Comparison of ENCODE assay signal across 1 cellular context in the genomic region with DNA sequence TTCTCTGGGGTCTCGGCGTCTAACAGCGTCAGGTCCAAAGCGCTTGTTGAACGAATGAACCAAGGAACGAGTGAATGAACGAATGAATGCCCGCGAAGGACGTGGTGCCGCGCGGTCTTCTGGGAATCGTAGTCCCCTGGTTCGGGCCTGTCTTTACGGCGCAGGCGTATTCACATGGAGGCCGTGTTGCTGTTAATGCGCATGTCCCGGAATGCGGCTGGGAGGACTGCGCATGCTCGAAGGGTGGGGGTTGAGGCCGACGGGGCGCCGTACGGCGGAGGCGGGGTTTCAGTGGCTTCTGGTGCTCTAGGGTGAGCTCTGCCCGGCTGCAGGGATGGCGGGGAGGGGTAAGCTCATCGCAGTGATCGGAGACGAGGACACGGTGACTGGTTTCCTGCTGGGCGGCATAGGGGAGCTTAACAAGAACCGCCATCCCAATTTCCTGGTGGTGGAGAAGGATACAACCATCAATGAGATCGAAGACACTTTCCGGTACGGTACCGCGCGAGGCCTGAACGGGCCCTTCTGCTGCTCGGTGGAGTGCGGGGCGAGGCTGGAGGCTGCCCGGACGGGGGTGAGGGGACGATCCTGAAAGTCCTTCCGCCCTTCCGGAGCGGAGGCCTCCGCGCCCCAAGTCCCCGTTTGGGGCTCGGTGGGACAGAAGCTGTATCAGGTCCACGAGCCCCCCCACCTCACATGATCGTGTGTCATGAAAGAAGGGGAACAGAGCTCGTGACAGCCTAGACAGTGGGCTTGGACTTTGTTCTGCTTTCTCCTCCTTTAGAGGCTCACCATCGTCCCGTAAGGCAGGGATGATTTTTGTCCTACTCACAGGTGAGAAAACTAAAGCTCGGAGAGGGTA.
TF ChIP-seq lines count a peak whose summit lies in the region.

A gene with protein sequence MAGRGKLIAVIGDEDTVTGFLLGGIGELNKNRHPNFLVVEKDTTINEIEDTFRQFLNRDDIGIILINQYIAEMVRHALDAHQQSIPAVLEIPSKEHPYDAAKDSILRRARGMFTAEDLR (plus strand): TSS at position 286 of the 862 bp plus-strand sequence. CDS start 49 bp downstream, at position 335.

TF ChIP-seq in HEK293, 187 proteins besides CTCF, POLR2A, EP300 and RAD21 (continued from another document):
- TF ChIP-seq, protein P1, sequence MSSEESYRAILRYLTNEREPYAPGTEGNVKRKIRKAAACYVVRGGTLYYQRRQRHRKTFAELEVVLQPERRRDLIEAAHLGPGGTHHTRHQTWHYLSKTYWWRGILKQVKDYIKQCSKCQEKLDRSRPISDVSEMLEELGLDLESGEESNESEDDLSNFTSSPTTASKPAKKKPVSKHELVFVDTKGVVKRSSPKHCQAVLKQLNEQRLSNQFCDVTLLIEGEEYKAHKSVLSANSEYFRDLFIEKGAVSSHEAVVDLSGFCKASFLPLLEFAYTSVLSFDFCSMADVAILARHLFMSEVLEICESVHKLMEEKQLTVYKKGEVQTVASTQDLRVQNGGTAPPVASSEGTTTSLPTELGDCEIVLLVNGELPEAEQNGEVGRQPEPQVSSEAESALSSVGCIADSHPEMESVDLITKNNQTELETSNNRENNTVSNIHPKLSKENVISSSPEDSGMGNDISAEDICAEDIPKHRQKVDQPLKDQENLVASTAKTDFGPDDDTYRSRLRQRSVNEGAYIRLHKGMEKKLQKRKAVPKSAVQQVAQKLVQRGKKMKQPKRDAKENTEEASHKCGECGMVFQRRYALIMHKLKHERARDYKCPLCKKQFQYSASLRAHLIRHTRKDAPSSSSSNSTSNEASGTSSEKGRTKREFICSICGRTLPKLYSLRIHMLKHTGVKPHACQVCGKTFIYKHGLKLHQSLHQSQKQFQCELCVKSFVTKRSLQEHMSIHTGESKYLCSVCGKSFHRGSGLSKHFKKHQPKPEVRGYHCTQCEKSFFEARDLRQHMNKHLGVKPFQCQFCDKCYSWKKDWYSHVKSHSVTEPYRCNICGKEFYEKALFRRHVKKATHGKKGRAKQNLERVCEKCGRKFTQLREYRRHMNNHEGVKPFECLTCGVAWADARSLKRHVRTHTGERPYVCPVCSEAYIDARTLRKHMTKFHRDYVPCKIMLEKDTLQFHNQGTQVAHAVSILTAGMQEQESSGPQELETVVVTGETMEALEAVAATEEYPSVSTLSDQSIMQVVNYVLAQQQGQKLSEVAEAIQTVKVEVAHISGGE (tag by site-specific recombination; conservative IDR thresholded peaks at IDR 0.05; ENCODE audit: low read depth) = peak; percentile 85
- TF ChIP-seq GLI4 (tag by site-specific recombination; IDR thresholded peaks at IDR 0.05) (0 out of 2 replicates have a peak, but pooled peaks have one; percentile 26), ZNF2 (tag by site-specific recombination; IDR thresholded peaks at IDR 0.05) (peak; percentile 74; the same call in 1 of the 2 replicates), HOXA7 (CRISPR knock-in tag; IDR thresholded peaks at IDR 0.05; ENCODE audit: borderline replicate concordance) (no peak), ZNF629 (tag by site-specific recombination; IDR thresholded peaks at IDR 0.05) (peak; percentile 41; the same call in 1 of the 2 replicates), MZF1 (tag by site-specific recombination; IDR thresholded peaks at IDR 0.05; ENCODE audit: borderline replicate concordance) (no peak), ZIC2 (tag by site-specific recombination; IDR thresholded peaks at IDR 0.05) (peak; percentile 61), OSR2 (tag by site-specific recombination; IDR thresholded peaks at IDR 0.05) (no peak), ZNF404 (tag by site-specific recombination; IDR thresholded peaks at IDR 0.05) (no peak), ZNF133 (tag by site-specific recombination; IDR thresholded peaks at IDR 0.05) (no peak), ZNF548 (tag by site-specific recombination; IDR thresholded peaks at IDR 0.05) (no peak), ZNF19 (tag by site-specific recombination; IDR thresholded peaks at IDR 0.05; ENCODE audit: low read depth) (no peak), ZNF274 (IDR thresholded peaks at IDR 0.05; ENCODE audit: low read length) (no peak), ZNF274 (tag by site-specific recombination; IDR thresholded peaks at IDR 0.05; ENCODE audit: borderline replicate concordance) (no peak), ZNF514 (tag by site-specific recombination; IDR thresholded peaks at IDR 0.05) (no peak), ZFHX2 (tag by site-specific recombination; conservative IDR thresholded peaks at IDR 0.05) (peak; percentile 48), ZNF221 (tag by site-specific recombination; IDR thresholded peaks at IDR 0.05; ENCODE audit: borderline replicate concordance) (no peak), ZNF707 (tag by site-specific recombination; IDR thresholded peaks at IDR 0.05) (no peak), ZNF654 (tag by site-specific recombination; IDR thresholded peaks at IDR 0.05; ENCODE audit: low read depth) (no peak), SP3 (tag by site-specific recombination; IDR thresholded peaks at IDR 0.05) (peak; percentile 82), ZNF335 (tag by site-specific recombination; conservative IDR thresholded peaks at IDR 0.05) (peak; percentile 76; the same call in 1 of the 2 replicates), ZBTB7A (tag by site-specific recombination; IDR thresholded peaks at IDR 0.05; ENCODE audit: low read depth) (0 out of 2 replicates have a peak, but pooled peaks have one; percentile 46), GLI2 (tag by site-specific recombination; IDR thresholded peaks at IDR 0.05; ENCODE audit: borderline replicate concordance, low read depth) (no peak), ZNF792 (tag by site-specific recombination; IDR thresholded peaks at IDR 0.05) (no peak), ZNF292 (tag by site-specific recombination; IDR thresholded peaks at IDR 0.05; ENCODE audit: borderline replicate concordance, low read depth) (no peak), KLF1 (tag by site-specific recombination; IDR thresholded peaks at IDR 0.05) (0 out of 2 replicates have a peak, but pooled peaks have one; percentile 41), ZNF529 (tag by site-specific recombination; IDR thresholded peaks at IDR 0.05; ENCODE audit: insufficient replicate concordance) (no peak), ZSCAN30 (tag by site-specific recombination; IDR thresholded peaks at IDR 0.05) (0 out of 2 replicates have a peak, but pooled peaks have one; percentile 39), ZNF366 (tag by site-specific recombination; conservative IDR thresholded peaks at IDR 0.05) (peak; percentile 98), REPIN1 (tag by site-specific recombination; IDR thresholded peaks at IDR 0.05; ENCODE audit: low read depth) (no peak), ZNF664 (tag by site-specific recombination; IDR thresholded peaks at IDR 0.05) (no peak), ZNF114 (tag by site-specific recombination; IDR thresholded peaks at IDR 0.05) (no peak), ZNF510 (tag by site-specific recombination; IDR thresholded peaks at IDR 0.05; ENCODE audit: insufficient replicate concordance) (no peak), ZNF391 (tag by site-specific recombination; IDR thresholded peaks at IDR 0.05; ENCODE audit: borderline replicate concordance, low read depth) (peak; percentile 81; the same call in 1 of the 2 replicates), SP7 (tag by site-specific recombination; IDR thresholded peaks at IDR 0.05) (peak; percentile 63; the same call in 1 of the 2 replicates), ZBTB48 (tag by site-specific recombination; IDR thresholded peaks at IDR 0.05) (peak; percentile 86; the same call in 1 of the 2 replicates), ZNF600 (tag by site-specific recombination; IDR thresholded peaks at IDR 0.05) (peak; percentile 93), ZNF394 (tag by site-specific recombination; IDR thresholded peaks at IDR 0.05; ENCODE audit: borderline replicate concordance) (peak; percentile 76; the same call in 1 of the 2 replicates), EGR2 (tag by site-specific recombination; IDR thresholded peaks at IDR 0.05; ENCODE audit: low read depth) (peak; percentile 24), ZNF585B (tag by site-specific recombination; IDR thresholded peaks at IDR 0.05) (no peak), ZNF175 (tag by site-specific recombination; IDR thresholded peaks at IDR 0.05) (no peak), KLF8 (tag by site-specific recombination; IDR thresholded peaks at IDR 0.05) (peak; percentile 79), ZNF121 (tag by site-specific recombination; IDR thresholded peaks at IDR 0.05) (no peak), HOXC10 (CRISPR knock-in tag; IDR thresholded peaks at IDR 0.05) (no peak), TRIM28 (IDR thresholded peaks at IDR 0.05; ENCODE audit: borderline replicate concordance, low read length) (no peak), IKZF3 (tag by site-specific recombination; IDR thresholded peaks at IDR 0.05) (no peak), ZFP37 (tag by site-specific recombination; IDR thresholded peaks at IDR 0.05) (peak; percentile 45; the same call in 1 of the 2 replicates)
- TF ChIP-seq, protein P2, sequence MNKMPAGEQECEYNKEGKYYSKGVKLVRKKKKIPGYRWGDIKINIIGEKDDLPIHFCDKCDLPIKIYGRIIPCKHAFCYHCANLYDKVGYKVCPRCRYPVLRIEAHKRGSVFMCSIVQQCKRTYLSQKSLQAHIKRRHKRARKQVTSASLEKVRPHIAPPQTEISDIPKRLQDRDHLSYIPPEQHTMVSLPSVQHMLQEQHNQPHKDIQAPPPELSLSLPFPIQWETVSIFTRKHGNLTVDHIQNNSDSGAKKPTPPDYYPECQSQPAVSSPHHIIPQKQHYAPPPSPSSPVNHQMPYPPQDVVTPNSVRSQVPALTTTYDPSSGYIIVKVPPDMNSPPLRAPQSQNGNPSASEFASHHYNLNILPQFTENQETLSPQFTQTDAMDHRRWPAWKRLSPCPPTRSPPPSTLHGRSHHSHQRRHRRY (tag by site-specific recombination; IDR thresholded peaks at IDR 0.05) = no peak
- TF ChIP-seq, protein P3, sequence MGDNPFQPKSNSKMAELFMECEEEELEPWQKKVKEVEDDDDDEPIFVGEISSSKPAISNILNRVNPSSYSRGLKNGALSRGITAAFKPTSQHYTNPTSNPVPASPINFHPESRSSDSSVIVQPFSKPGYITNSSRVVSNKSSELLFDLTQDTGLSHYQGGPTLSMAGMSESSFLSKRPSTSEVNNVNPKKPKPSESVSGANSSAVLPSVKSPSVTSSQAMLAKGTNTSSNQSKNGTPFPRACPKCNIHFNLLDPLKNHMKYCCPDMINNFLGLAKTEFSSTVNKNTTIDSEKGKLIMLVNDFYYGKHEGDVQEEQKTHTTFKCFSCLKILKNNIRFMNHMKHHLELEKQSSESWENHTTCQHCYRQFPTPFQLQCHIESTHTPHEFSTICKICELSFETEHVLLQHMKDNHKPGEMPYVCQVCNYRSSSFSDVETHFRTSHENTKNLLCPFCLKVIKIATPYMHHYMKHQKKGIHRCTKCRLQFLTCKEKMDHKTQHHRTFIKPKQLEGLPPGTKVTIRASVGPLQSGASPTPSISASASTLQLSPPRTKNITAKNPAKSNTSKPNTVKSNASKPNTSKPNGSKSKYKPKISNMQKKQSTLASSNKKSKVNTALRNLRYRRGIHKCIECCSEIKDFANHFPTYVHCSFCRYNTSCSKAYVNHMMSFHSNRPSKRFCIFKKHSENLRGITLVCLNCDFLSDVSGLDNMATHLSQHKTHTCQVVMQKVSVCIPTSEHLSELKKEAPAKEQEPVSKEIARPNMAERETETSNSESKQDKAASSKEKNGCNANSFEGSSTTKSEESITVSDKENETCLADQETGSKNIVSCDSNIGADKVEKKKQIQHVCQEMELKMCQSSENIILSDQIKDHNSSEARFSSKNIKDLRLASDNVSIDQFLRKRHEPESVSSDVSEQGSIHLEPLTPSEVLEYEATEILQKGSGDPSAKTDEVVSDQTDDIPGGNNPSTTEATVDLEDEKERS (tag by site-specific recombination; IDR thresholded peaks at IDR 0.05) = 0 out of 2 replicates have a peak, but pooled peaks have one; percentile 42
- TF ChIP-seq, protein P4, sequence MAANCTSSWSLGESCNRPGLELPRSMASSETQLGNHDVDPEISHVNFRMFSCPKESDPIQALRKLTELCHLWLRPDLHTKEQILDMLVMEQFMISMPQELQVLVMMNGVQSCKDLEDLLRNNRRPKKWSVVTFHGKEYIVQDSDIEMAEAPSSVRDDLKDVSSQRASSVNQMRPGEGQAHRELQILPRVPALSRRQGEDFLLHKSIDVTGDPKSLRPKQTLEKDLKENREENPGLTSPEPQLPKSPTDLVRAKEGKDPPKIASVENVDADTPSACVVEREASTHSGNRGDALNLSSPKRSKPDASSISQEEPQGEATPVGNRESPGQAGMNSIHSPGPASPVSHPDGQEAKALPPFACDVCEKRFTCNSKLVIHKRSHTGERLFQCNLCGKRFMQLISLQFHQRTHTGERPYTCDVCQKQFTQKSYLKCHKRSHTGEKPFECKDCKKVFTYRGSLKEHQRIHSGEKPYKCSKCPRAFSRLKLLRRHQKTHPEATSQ (tag by site-specific recombination; IDR thresholded peaks at IDR 0.05) = no peak; the same call in 1 of the 2 replicates
- TF ChIP-seq, protein P5, sequence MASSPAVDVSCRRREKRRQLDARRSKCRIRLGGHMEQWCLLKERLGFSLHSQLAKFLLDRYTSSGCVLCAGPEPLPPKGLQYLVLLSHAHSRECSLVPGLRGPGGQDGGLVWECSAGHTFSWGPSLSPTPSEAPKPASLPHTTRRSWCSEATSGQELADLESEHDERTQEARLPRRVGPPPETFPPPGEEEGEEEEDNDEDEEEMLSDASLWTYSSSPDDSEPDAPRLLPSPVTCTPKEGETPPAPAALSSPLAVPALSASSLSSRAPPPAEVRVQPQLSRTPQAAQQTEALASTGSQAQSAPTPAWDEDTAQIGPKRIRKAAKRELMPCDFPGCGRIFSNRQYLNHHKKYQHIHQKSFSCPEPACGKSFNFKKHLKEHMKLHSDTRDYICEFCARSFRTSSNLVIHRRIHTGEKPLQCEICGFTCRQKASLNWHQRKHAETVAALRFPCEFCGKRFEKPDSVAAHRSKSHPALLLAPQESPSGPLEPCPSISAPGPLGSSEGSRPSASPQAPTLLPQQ (tag by site-specific recombination; IDR thresholded peaks at IDR 0.05) = peak; percentile 76
- TF ChIP-seq, protein P6, sequence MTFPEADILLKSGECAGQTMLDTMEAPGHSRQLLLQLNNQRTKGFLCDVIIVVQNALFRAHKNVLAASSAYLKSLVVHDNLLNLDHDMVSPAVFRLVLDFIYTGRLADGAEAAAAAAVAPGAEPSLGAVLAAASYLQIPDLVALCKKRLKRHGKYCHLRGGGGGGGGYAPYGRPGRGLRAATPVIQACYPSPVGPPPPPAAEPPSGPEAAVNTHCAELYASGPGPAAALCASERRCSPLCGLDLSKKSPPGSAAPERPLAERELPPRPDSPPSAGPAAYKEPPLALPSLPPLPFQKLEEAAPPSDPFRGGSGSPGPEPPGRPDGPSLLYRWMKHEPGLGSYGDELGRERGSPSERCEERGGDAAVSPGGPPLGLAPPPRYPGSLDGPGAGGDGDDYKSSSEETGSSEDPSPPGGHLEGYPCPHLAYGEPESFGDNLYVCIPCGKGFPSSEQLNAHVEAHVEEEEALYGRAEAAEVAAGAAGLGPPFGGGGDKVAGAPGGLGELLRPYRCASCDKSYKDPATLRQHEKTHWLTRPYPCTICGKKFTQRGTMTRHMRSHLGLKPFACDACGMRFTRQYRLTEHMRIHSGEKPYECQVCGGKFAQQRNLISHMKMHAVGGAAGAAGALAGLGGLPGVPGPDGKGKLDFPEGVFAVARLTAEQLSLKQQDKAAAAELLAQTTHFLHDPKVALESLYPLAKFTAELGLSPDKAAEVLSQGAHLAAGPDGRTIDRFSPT (tag by site-specific recombination; IDR thresholded peaks at IDR 0.05) = peak; percentile 64
TF ChIP-seq in HEK293: peak in this region for 55.
